11 cellular contexts compared by ENCODE assay signal in genomic region chr12:104050436-104050835, GRCh38. TPM values are rescaled to one million over a fixed set of nuclear protein-coding genes. Genes with fewer than 3 reads are reported as not detected.
DNase-seq lines count a peak whose midpoint lies in the region; ATAC-seq and TF ChIP-seq lines count a peak whose summit lies in the region.
"Had no signal": no experiment of that assay in that cellular context is flagged by ENCODE, and none has a peak within 500 bp of the region (broad histone marks: within the 10 kb centered on the region; RNA-seq: fewer than 3 reads in every experiment).

No MANE protein-coding gene starts in this region.

- TF ChIP-seq EP300 in SK-N-SH (IDR thresholded peaks at IDR 0.05; ENCODE audit: borderline replicate concordance in 1 of 2, low read depth in 1 of 2, low read length in 1 of 2): no peak

- H3K27me3 ChIP-seq in Caco-2 (replicated peaks; ENCODE audit: control insufficient read depth, insufficient read depth, low read length) (no peaks in the 10 kb centered on the region), SK-N-SH (ENCODE audit: insufficient read depth) (no peaks in the 10 kb centered on the region), heart left ventricle (peaks cover 0 to 19% (median 0%) of the 10 kb centered on the region in 9 donors)
- peaks cover 16% of the 10 kb centered on the region for H3K27me3 ChIP-seq in CD4-positive, alpha-beta memory T cell (ENCODE audit: insufficient read depth, low read length)

- H3K36me3 Mint-ChIP-seq in Caco-2 (ENCODE audit: insufficient read depth, unreplicated experiment): no peaks in the 10 kb centered on the region
- no peaks in the 10 kb centered on the region for H3K36me3 Mint-ChIP-seq in CD4-positive, alpha-beta memory T cell
- H3K36me3 Mint-ChIP-seq: activated CD8-positive, alpha-beta memory T cell treated with anti-CD3 and anti-CD28 coated beads, Interleukin-2, amount 10 ng/mL, durations not matched to agents 7 days and 5 days had no signal

- CTCF ChIA-PET in Caco-2 (lab: Charles Lee) (no interaction called here), SK-N-SH (lab: Yijun Ruan, JAX) (interaction anchor here (1.6 kb wide), 1 partner anchor 59 kb away, joined by 4 read pairs; no protein-coding TSS in a partner anchor)
- CTCF ChIA-PET in CD4-positive, alpha-beta memory T cell (lab: Charles Lee; ENCODE audit: partially characterized antibody): interaction anchor here (0.8 to 1.6 kb wide), 3 partner anchors 26 to 167 kb away, joined by 3 to 4 read pairs (median 3); no protein-coding TSS in a partner anchor

- peaks cover 22% of the 10 kb centered on the region for H3F3A ChIP-seq in SK-N-SH (replicated peaks; ENCODE audit: insufficient read depth)

- POLR2A ChIA-PET in Caco-2 (lab: Charles Lee): no interaction called here
- POLR2A ChIA-PET in SK-N-SH (lab: Yijun Ruan, JAX): interaction anchor here (1.2 kb wide), 1 partner anchor 85 kb away, joined by 3 read pairs; the partner anchor contains the start of gene TDG
- POLR2A ChIA-PET in CD4-positive, alpha-beta memory T cell (lab: Charles Lee; ENCODE audit: partially characterized antibody): no interaction called here

- H3K4me1 Mint-ChIP-seq in Caco-2 (ENCODE audit: low read depth, unreplicated experiment): no peaks in the 10 kb centered on the region
- peaks cover 3 to 9% (median 6%) of the 10 kb centered on the region in 4 donors for H3K4me1 Mint-ChIP-seq in CD4-positive, alpha-beta memory T cell

- no peaks in the 10 kb centered on the region for H3K9me3 Mint-ChIP-seq in Caco-2 (ENCODE audit: unreplicated experiment)
- no peaks in the 10 kb centered on the region for H3K9me3 Mint-ChIP-seq in CD4-positive, alpha-beta memory T cell

- ATAC-seq in heart left ventricle (no peak), sciatic nerve (peak; percentile 16), HG02885 (IDR thresholded peaks at IDR 0.05; ENCODE audit: poor library complexity, unreplicated experiment) (no peak)

- H4K20me1 ChIP-seq in SK-N-SH (ENCODE audit: insufficient read depth): no peaks in the 10 kb centered on the region

- H3K36me3 ChIP-seq in Caco-2 (ENCODE audit: control insufficient read depth, insufficient read depth, low read length) (no peaks in the 10 kb centered on the region), SK-N-SH (replicated peaks in 1 of 2; ENCODE audit: control insufficient read depth in 1 of 2, insufficient read depth in 2 of 2, low read length in 1 of 2) (no peaks in the 10 kb centered on the region), heart left ventricle (no peaks in the 10 kb centered on the region)
- H3K36me3 ChIP-seq in CD4-positive, alpha-beta memory T cell (ENCODE audit: insufficient read depth, low read length): no peaks in the 10 kb centered on the region

- H3K4me3 ChIP-seq in Caco-2 (ENCODE audit: low read depth, low read length): no peak overlapping the region
- peak overlapping the region; percentile 57 to 80; a peak in 3 of 4 replicates for H3K4me3 ChIP-seq in SK-N-SH (ENCODE audit: low read depth in 2 of 2, low read length in 1 of 2)
- peak overlapping the region in 11 of 12 donors; percentile 33 to 66 (median 51) for H3K4me3 ChIP-seq in heart left ventricle
- H3K4me3 ChIP-seq in CD4-positive, alpha-beta memory T cell (ENCODE audit: low read length in 2 of 2): no peak overlapping the region

- H3K79me2 ChIP-seq in SK-N-SH (ENCODE audit: insufficient read depth): peaks cover 10% of the 10 kb centered on the region; the same call in 1 of the 2 replicates

- no peak for TF ChIP-seq CTCF in Caco-2 (IDR thresholded peaks at IDR 0.05; ENCODE audit: insufficient read depth in 1 of 2, low read depth in 1 of 2, low read length in 1 of 2, severe bottlenecking in 1 of 2, unreplicated experiment in 1 of 2)
- no peak for TF ChIP-seq CTCF in SK-N-SH (IDR thresholded peaks at IDR 0.05)
- TF ChIP-seq CTCF in heart left ventricle (IDR thresholded peaks at IDR 0.05): no peak

- H3K27ac Mint-ChIP-seq in Caco-2 (ENCODE audit: unreplicated experiment): no peak overlapping the region
- H3K27ac Mint-ChIP-seq in CD4-positive, alpha-beta memory T cell: no peak overlapping the region
- H3K27ac Mint-ChIP-seq: activated CD8-positive, alpha-beta memory T cell treated with anti-CD3 and anti-CD28 coated beads, Interleukin-2, amount 10 ng/mL, durations not matched to agents 7 days and 5 days had no signal

- WGBS in SK-N-SH (ENCODE audit: low lambda C conversion rate): 70% methylated on average over 3 of the region's 3 CpGs
- WGBS in heart left ventricle, 4 donors: 40 to 58% (median 51%) methylated on average over 3 of the region's 3 CpGs

- no peak for TF ChIP-seq POLR2A in heart left ventricle (IDR thresholded peaks at IDR 0.05)

- intact Hi-C loops in Caco-2 (cut with micrococcal nuclease; ENCODE audit: unreplicated experiment): loop anchor here (5.0 kb wide), 1 partner anchor 407 kb away; the partner anchor contains the start of gene CHST11
- intact Hi-C loops in heart left ventricle (cut with DNase I): loop anchor here in 3 of 10 donors (5.0 to 10.0 kb wide), 3 partner anchors 56 to 76 kb away; no protein-coding TSS in a partner anchor
- intact Hi-C loops in sciatic nerve (cut with DNase I): no loop called here
- intact Hi-C loops in CD4-positive, alpha-beta memory T cell (cut with micrococcal nuclease): loop anchor here (10.0 kb wide), 1 partner anchor 304 kb away; no protein-coding TSS in a partner anchor

- no TSS peak for BruUV-seq in Caco-2 (replicated peaks; lab: Mats Ljungman, UMichigan)

- H2AFZ ChIP-seq in SK-N-SH (ENCODE audit: low read depth): peak overlapping the region; percentile 90

- peak overlapping the region; percentile 64 for H3K4me3 Mint-ChIP-seq in Caco-2 (ENCODE audit: unreplicated experiment)
- H3K4me3 Mint-ChIP-seq in CD4-positive, alpha-beta memory T cell: peak overlapping the region in 1 of 8 donors; percentile 65

- TF ChIP-seq RAD21 in SK-N-SH (IDR thresholded peaks at IDR 0.05; ENCODE audit: low read length): no peak

- peaks cover 8% of the 10 kb centered on the region for H3K27me3 Mint-ChIP-seq in Caco-2 (ENCODE audit: insufficient read depth, unreplicated experiment)
- peaks cover 21 to 30% of the 10 kb centered on the region in 2 donors for H3K27me3 Mint-ChIP-seq in CD4-positive, alpha-beta memory T cell

- peak overlapping the region; percentile 88 for H3K4me2 ChIP-seq in SK-N-SH

- no peaks in the 10 kb centered on the region for H3K9me2 ChIP-seq in SK-N-SH

- H3K9ac ChIP-seq in SK-N-SH: peak overlapping the region; percentile 72; the same call in 1 of the 2 replicates

- DNase-seq in Caco-2: no peak
- DNase-seq in SK-N-SH: no peak
- no peak for DNase-seq in heart left ventricle
- no peak for DNase-seq in sciatic nerve (ENCODE audit: low spot score)
- DNase-seq in NCI-H524 (lab: John Stamatoyannopoulos, UW): no peak
- no peak for DNase-seq in cerebellar cortex (ENCODE audit: low spot score)
- DNase-seq in CD4-positive, alpha-beta memory T cell: no peak
- DNase-seq: activated CD8-positive, alpha-beta memory T cell treated with anti-CD3 and anti-CD28 coated beads, Interleukin-2, amount 10 ng/mL, durations not matched to agents 7 days and 5 days; NCI-H1092 treated with DMSO at 0.1 percent for 48 hours; SHP77 treated with DMSO at 0.1 percent for 48 hours had no signal

- H3K9me3 ChIP-seq in Caco-2 (no peaks in the 10 kb centered on the region), SK-N-SH (no peaks in the 10 kb centered on the region), heart left ventricle (no peaks in the 10 kb centered on the region)
- no peaks in the 10 kb centered on the region for H3K9me3 ChIP-seq in CD4-positive, alpha-beta memory T cell (ENCODE audit: control insufficient read depth in 1 of 2, low read length in 2 of 2)

- H3K4me1 ChIP-seq in Caco-2: no peaks in the 10 kb centered on the region
- peaks cover 4 to 24% of the 10 kb centered on the region in 2 experiments; a peak in 2 of 4 replicates for H3K4me1 ChIP-seq in SK-N-SH (ENCODE audit: control insufficient read depth in 1 of 2, insufficient read depth in 2 of 2, low read depth in 1 of 2, low read length in 1 of 2)
- H3K4me1 ChIP-seq in heart left ventricle: peaks cover 0 to 30% (median 19%) of the 10 kb centered on the region in 12 donors
- peaks cover 8% of the 10 kb centered on the region for H3K4me1 ChIP-seq in CD4-positive, alpha-beta memory T cell (ENCODE audit: insufficient read depth, low read length)

- H3K27ac ChIP-seq in SK-N-SH (ENCODE audit: low read depth in 2 of 2, low read length in 1 of 2) (peak overlapping the region; percentile 84 to 91), heart left ventricle (peak overlapping the region in 9 of 12 donors; percentile 50 to 79 (median 60))
- H3K27ac ChIP-seq in CD4-positive, alpha-beta memory T cell (ENCODE audit: low read depth, low read length): no peak overlapping the region

TF ChIP-seq in SK-N-SH, 30 proteins besides CTCF, POLR2A, EP300 and RAD21 (continues in another document):
- TF ChIP-seq, protein P1, sequence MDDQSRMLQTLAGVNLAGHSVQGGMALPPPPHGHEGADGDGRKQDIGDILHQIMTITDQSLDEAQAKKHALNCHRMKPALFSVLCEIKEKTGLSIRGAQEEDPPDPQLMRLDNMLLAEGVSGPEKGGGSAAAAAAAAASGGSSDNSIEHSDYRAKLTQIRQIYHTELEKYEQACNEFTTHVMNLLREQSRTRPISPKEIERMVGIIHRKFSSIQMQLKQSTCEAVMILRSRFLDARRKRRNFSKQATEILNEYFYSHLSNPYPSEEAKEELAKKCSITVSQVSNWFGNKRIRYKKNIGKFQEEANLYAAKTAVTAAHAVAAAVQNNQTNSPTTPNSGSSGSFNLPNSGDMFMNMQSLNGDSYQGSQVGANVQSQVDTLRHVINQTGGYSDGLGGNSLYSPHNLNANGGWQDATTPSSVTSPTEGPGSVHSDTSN (IDR thresholded peaks at IDR 0.05): no peak
- TF ChIP-seq RXRA (IDR thresholded peaks at IDR 0.05; ENCODE audit: borderline replicate concordance, low read depth) (no peak), TAF1 (IDR thresholded peaks at IDR 0.05; ENCODE audit: borderline replicate concordance, low read depth, low read length) (no peak), JUND (IDR thresholded peaks at IDR 0.05) (no peak)

RNA-seq across cellular contexts. Expression of gene GLT8D2, which starts 0.4 kb away (rescaled TPM):
- total RNA-seq in Caco-2 (2022): 0.49 TPM in 1 of 2 replicates, not detected in the other
- polyA plus RNA-seq in SK-N-SH (2012; rRNA removed): 50.0 and 69.5 TPM in 2 replicates
- polyA plus RNA-seq in SK-N-SH (2012; cell fraction: cytosol; rRNA removed): 65.5 and 65.6 TPM in 2 replicates
- 28.7 and 58.5 TPM in 2 replicates for polyA plus RNA-seq in SK-N-SH (2012; cell fraction: nucleus; rRNA removed)
- 10 to 100 TPM in 1 of 9 donors, 1 to 10 TPM in 8; 2.6 to 18.7 (median 6.9) TPM for total RNA-seq in heart left ventricle
- 1 to 10 TPM; 3.0 to 4.9 TPM for polyA plus RNA-seq in heart left ventricle
- 44.8 TPM for total RNA-seq in sciatic nerve
- total RNA-seq in CD4-positive, alpha-beta memory T cell: not detected
- polyA plus RNA-seq in CD4-positive, alpha-beta memory T cell: under 1 TPM in 1 of 2 donors, not detected in 1; 0.15 TPM

RNA-seq across cellular contexts. Expression of gene HCFC2, which starts 13.9 kb away (rescaled TPM):
- total RNA-seq in Caco-2 (2022) (4.9 and 5.4 TPM in 2 replicates), heart left ventricle (10 to 100 TPM in 4 of 9 donors, 1 to 10 TPM in 5; 7.1 to 14.0 (median 9.3) TPM), sciatic nerve (37.2 TPM)
- polyA plus RNA-seq in SK-N-SH (2012; rRNA removed) (5.2 and 6.6 TPM in 2 replicates), heart left ventricle (1 to 10 TPM; 4.8 to 8.6 TPM)
- 5.8 and 6.1 TPM in 2 replicates for polyA plus RNA-seq in SK-N-SH (2012; cell fraction: cytosol; rRNA removed)
- polyA plus RNA-seq in SK-N-SH (2012; cell fraction: nucleus; rRNA removed): 7.6 and 15.4 TPM in 2 replicates
- 10 to 100 TPM; 18.1 to 18.5 TPM for total RNA-seq in CD4-positive, alpha-beta memory T cell
- polyA plus RNA-seq in CD4-positive, alpha-beta memory T cell: 1 to 10 TPM; 4.1 to 8.8 TPM

Comparison
In these comparisons a context has a peak if more than half of its experiments do, and no peak if none do; other contexts are left out.
1. H3K4me3 ChIP-seq: peak in SK-N-SH (2 of 2) and heart left ventricle (11 of 12); none in Caco-2 (single experiment) and CD4-positive, alpha-beta memory T cell (0 of 2).